ENCODE assay signal across 5 cellular contexts in genomic region chr19:49944567-49944966, GRCh38. TPM values are rescaled to one million over a fixed set of nuclear protein-coding genes. Genes with fewer than 3 reads are reported as not detected.
"Had no signal": no experiment of that assay in that cellular context is flagged by ENCODE, and none has a peak within 500 bp of the region (broad histone marks: within the 10 kb centered on the region; RNA-seq: fewer than 3 reads in every experiment).

No MANE protein-coding gene starts in this region.

RNA-seq across cellular contexts. Expression of gene SIGLEC11, which starts 16.4 kb away (rescaled TPM):
- total RNA-seq: activated CD4-positive, alpha-beta T cell treated with anti-CD3 and anti-CD28 coated beads, Interleukin-2, amount 10 ng/mL, durations not matched to agents 7 days and 5 days; dermis blood vessel endothelial cell; fibroblast of lung; neural crest cell had no signal
- polyA plus RNA-seq: fibroblast of lung had no signal

RNA-seq across cellular contexts. Expression of gene IL4I1, which starts 47.9 kb away (rescaled TPM):
- total RNA-seq: occipital lobe had no signal
